ENCODE assay signal across 8 cellular contexts in the genomic region with DNA sequence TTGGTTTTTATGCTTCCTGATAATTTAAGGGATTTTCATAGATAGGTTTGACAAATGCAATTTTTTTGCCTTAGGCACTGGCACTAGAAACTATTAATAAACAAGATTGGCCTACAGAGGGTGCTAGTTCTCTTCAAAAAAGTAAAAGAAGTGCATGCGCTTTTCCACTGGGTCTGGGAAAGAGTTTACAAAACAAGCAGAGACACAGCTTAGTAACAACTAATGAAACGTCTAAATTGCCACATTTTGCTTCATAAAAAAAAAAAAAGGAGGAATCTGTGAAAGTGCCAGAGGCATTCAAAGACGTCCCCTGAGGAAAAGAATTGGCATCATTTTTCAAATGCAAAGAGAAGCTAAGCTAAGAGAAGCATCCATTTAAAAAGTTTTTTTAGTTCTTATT. TPM values are rescaled to one million over a fixed set of nuclear protein-coding genes. Genes with fewer than 3 reads are reported as not detected.
DNase-seq lines count a peak whose midpoint lies in the region; ATAC-seq and TF ChIP-seq lines count a peak whose summit lies in the region.

No MANE protein-coding gene starts in this region.

- H4K20me1 ChIP-seq in osteoblast (ENCODE audit: insufficient read depth, low read length), result no peaks in the 10 kb centered on the region

- H3K27ac ChIP-seq in VCaP (peak overlapping the region; percentile 77), foreskin keratinocyte (no peak overlapping the region), osteoblast (ENCODE audit: low read depth, low read length) (no peak overlapping the region)

- DNase-seq in SHP77 (lab: John Stamatoyannopoulos, UW) (peak; percentile 31 to 44), SHP77 treated with DMSO at 0.1 percent for 48 hours (lab: John Stamatoyannopoulos, UW) (no peak), HFF-Myc (ENCODE audit: extremely low read depth, low read depth) (peak; percentile 56), NCI-H2107 treated with DMSO at 0.1 percent for 48 hours (lab: John Stamatoyannopoulos, UW; ENCODE audit: unreplicated experiment) (peak; percentile 72), foreskin keratinocyte (peak; percentile 37 to 64), osteoblast (ENCODE audit: insufficient read length, low spot score, missing footprints) (no peak)

- H3K36me3 ChIP-seq in osteoblast (ENCODE audit: insufficient read depth, low read length), result no peaks in the 10 kb centered on the region

- TF ChIP-seq CTCF in HFF-Myc (IDR thresholded peaks at IDR 0.05; ENCODE audit: low read depth, low read length, missing control alignments) (peak; percentile 24), VCaP (conservative IDR thresholded peaks at IDR 0.05) (peak; percentile 63), foreskin keratinocyte (conservative IDR thresholded peaks at IDR 0.05) (peak; percentile 82), osteoblast (IDR thresholded peaks at IDR 0.05; ENCODE audit: extremely low read depth, low read depth, low read length) (peak; percentile 67)

- ATAC-seq in foreskin keratinocyte, result peak; percentile 36
- no peak for ATAC-seq in GM21423 (IDR thresholded peaks at IDR 0.05; ENCODE audit: unreplicated experiment)

- no peaks in the 10 kb centered on the region for H3K79me2 ChIP-seq in osteoblast (ENCODE audit: insufficient read depth, low read length)

- peak overlapping the region; percentile 58 for H2AFZ ChIP-seq in osteoblast (ENCODE audit: low read length)

- no peak overlapping the region for H3K4me3 ChIP-seq in HFF-Myc (replicated peaks; ENCODE audit: low read depth, low read length)
- H3K4me3 ChIP-seq in osteoblast (ENCODE audit: insufficient read depth, low read length), result no peak overlapping the region

- no peaks in the 10 kb centered on the region for H3K9me3 ChIP-seq in osteoblast (ENCODE audit: low read depth, low read length)

- no peaks in the 10 kb centered on the region for H3K4me1 ChIP-seq in foreskin keratinocyte
- H3K4me1 ChIP-seq in osteoblast (ENCODE audit: insufficient read depth, low read length), result peaks cover 7% of the 10 kb centered on the region

- H3K27me3 ChIP-seq in foreskin keratinocyte (no peaks in the 10 kb centered on the region), osteoblast (ENCODE audit: insufficient read depth, low read length) (no peaks in the 10 kb centered on the region)

- peak overlapping the region; percentile 20 for H3K4me2 ChIP-seq in osteoblast (ENCODE audit: insufficient read depth, low read length)

RNA-seq across cellular contexts. Expression of a gene that starts 58.3 kb away (rescaled TPM):
- total RNA-seq in foreskin keratinocyte (22.8 and 27.1 TPM in 2 replicates), osteoblast (32.9 and 40.7 TPM in 2 replicates)
- 1.9 and 2.6 TPM in 2 replicates for polyA plus RNA-seq in foreskin keratinocyte

Comparison
In these comparisons a context has a peak if more than half of its experiments do, and no peak if none do; other contexts are left out.
1. DNase-seq: peak in SHP77 (2 of 2), HFF-Myc (single experiment), NCI-H2107 treated with DMSO at 0.1 percent for 48 hours (single experiment) and foreskin keratinocyte (2 of 2); none in SHP77 treated with DMSO at 0.1 percent for 48 hours (single experiment) and osteoblast (single experiment).
2. CTCF ChIP-seq: peak in every context shown above with its lines; median percentile 82 in foreskin keratinocyte; 67 in osteoblast; 63 in VCaP; 24 in HFF-Myc.